Comparison of ENCODE assay signal across 10 cellular contexts in the genomic region with DNA sequence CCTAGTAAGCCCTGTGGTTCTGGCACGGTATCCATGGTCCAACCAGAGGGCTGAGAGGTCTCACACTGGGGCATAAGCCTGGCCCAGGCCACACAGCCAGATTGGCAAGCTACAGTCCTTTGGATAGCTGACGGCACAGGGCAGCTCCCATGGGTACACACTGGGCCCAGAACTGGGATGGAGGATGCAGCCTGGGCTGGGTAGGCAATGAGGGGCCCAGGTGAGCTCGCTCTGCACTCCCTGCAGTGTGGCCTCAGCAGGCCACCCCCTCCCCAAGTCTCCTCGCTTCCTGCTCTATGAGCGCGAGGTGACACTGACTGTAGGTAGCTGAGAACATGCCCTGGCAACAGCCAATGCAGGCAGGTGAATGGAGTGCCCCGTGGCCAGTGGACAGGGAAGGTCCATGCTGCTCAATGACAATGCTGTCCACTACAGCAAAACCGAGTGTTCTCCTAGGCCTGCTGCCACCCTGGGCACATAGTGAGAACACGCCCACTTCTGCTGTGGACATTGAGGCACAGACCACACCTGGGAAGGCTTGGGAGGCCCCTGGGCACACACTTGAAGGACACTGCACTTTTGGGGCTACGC.
"Had no signal": no experiment of that assay in that cellular context is flagged by ENCODE, and none has a peak within 500 bp of the region (broad histone marks: within the 10 kb centered on the region; RNA-seq: fewer than 3 reads in every experiment).

No MANE protein-coding gene starts in this region.

- H3K27ac ChIP-seq: brain microvascular endothelial cell, lower lobe of right lung, prostate gland, VCaP had no signal

- H3K4me1 ChIP-seq: prostate gland had no signal

- H3K9me3 Mint-ChIP-seq: activated CD8-positive, alpha-beta T cell treated with anti-CD3 and anti-CD28 coated beads for 36 hours; activated naive CD8-positive, alpha-beta T cell treated with anti-CD3 and anti-CD28 coated beads for 36 hours; activated T-cell treated with anti-CD3 and anti-CD28 coated beads, Interleukin-2, amount 50 U/mL, for 72 hours; naive thymus-derived CD4-positive, alpha-beta T cell; T-cell had no signal

- H3K9me3 ChIP-seq: lower lobe of right lung, prostate gland had no signal

- H3K4me3 Mint-ChIP-seq: activated CD8-positive, alpha-beta T cell treated with anti-CD3 and anti-CD28 coated beads for 36 hours; activated naive CD8-positive, alpha-beta T cell treated with anti-CD3 and anti-CD28 coated beads for 36 hours; activated T-cell treated with anti-CD3 and anti-CD28 coated beads, Interleukin-2, amount 50 U/mL, for 72 hours; T-cell had no signal

- H3K27ac Mint-ChIP-seq: activated CD8-positive, alpha-beta T cell treated with anti-CD3 and anti-CD28 coated beads for 36 hours; activated naive CD8-positive, alpha-beta T cell treated with anti-CD3 and anti-CD28 coated beads for 36 hours; activated T-cell treated with anti-CD3 and anti-CD28 coated beads, Interleukin-2, amount 50 U/mL, for 72 hours; T-cell had no signal

- FAIRE-seq: frontal cortex had no signal

- H3K4me3 ChIP-seq: lower lobe of right lung, prostate gland had no signal

- H3K36me3 Mint-ChIP-seq: activated naive CD8-positive, alpha-beta T cell treated with anti-CD3 and anti-CD28 coated beads for 36 hours; naive thymus-derived CD4-positive, alpha-beta T cell; T-cell had no signal

- H3K36me3 ChIP-seq: brain microvascular endothelial cell, lower lobe of right lung, prostate gland had no signal

- ATAC-seq: activated T-cell treated with anti-CD3 and anti-CD28 coated beads, Interleukin-2, amount 50 U/mL, for 72 hours; naive thymus-derived CD4-positive, alpha-beta T cell; T-cell had no signal
